In the genomic region with DNA sequence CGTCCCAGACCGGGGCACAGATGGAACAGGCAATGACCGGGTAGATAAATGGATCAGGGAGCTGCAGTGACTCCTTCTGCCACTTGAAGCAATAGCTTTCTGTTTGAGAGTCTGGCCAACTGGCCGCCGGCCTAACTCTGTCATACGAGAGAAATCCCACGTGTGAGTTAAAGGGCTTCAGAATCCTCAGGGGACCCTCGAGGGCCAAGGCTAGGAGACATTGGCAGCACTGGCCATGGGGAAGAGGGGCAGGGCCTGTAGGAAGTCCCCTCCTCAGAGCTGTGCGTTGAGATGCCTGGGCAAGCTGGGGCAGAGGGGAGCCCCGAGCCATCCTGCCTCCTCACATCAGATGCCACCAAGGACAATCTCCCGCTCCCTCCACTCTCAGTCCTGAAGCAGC, we compare ENCODE assay signal across 21 cellular contexts. TPM values are rescaled to one million over a fixed set of nuclear protein-coding genes. Genes with fewer than 3 reads are reported as not detected.
DNase-seq lines count a peak whose midpoint lies in the region; ATAC-seq, FAIRE-seq and TF ChIP-seq lines count a peak whose summit lies in the region.
"Had no signal": no experiment of that assay in that cellular context is flagged by ENCODE, and none has a peak within 500 bp of the region (broad histone marks: within the 10 kb centered on the region; RNA-seq: fewer than 3 reads in every experiment).

No MANE protein-coding gene starts in this region.

- H3K27me3 ChIP-seq in cardiac muscle cell = no peaks in the 10 kb centered on the region
- H3K27me3 ChIP-seq in right atrium auricular region = no peaks in the 10 kb centered on the region
- no peaks in the 10 kb centered on the region for H3K27me3 ChIP-seq in H1 (replicated peaks in 1 of 4; ENCODE audit: control insufficient read depth in 3 of 4, extremely low read depth in 1 of 4, insufficient read depth in 3 of 4, low read length in 3 of 4)
- no peaks in the 10 kb centered on the region for H3K27me3 ChIP-seq in naive thymus-derived CD4-positive, alpha-beta T cell (ENCODE audit: control insufficient read depth in 2 of 2, insufficient read depth in 2 of 2, low read length in 2 of 2)
- no peaks in the 10 kb centered on the region for H3K27me3 ChIP-seq in upper lobe of left lung
- no peaks in the 10 kb centered on the region for H3K27me3 ChIP-seq in MM.1S (replicated peaks; ENCODE audit: insufficient read depth, low read length)
- H3K27me3 ChIP-seq: SJSA1, stomach had no signal

- H3K27me3 Mint-ChIP-seq in naive thymus-derived CD4-positive, alpha-beta T cell = peaks cover 0 to 5% (median 0%) of the 10 kb centered on the region in 5 donors
- H3K27me3 Mint-ChIP-seq: naive B cell had no signal

- no peaks in the 10 kb centered on the region for H3K9me2 ChIP-seq in MM.1S (replicated peaks; ENCODE audit: insufficient read depth, low read length)

- no peak for TF ChIP-seq RAD21 in H1 (IDR thresholded peaks at IDR 0.05 in 1 of 2, conservative IDR thresholded peaks at IDR 0.05 in 1 of 2; ENCODE audit: low read depth in 2 of 2, low read length in 2 of 2)

- H2AFZ ChIP-seq in H1 (ENCODE audit: low read length) (no peak overlapping the region), MM.1S (ENCODE audit: low read length) (no peak overlapping the region)

- peak overlapping the region; percentile 81 for H3K27ac ChIP-seq in cardiac muscle cell
- no peak overlapping the region for H3K27ac ChIP-seq in right atrium auricular region
- no peak overlapping the region for H3K27ac ChIP-seq in H1 (ENCODE audit: low read depth, low read length)
- peak overlapping the region; percentile 64 for H3K27ac ChIP-seq in naive thymus-derived CD4-positive, alpha-beta T cell (ENCODE audit: low read depth, low read length)
- H3K27ac ChIP-seq in upper lobe of left lung = peak overlapping the region; percentile 37 to 78 (median 58)
- H3K27ac ChIP-seq in MM.1S (ENCODE audit: low read length) = no peak overlapping the region
- H3K27ac ChIP-seq: SJSA1 had no signal

- H3K14ac ChIP-seq in H1 (ENCODE audit: insufficient read length) = no peak overlapping the region

- ATAC-seq in naive thymus-derived CD4-positive, alpha-beta T cell = no peak
- no peak for ATAC-seq in upper lobe of left lung (ENCODE audit: low FRiP score in 2 of 2)
- no peak for ATAC-seq in GM21529 (IDR thresholded peaks at IDR 0.05; ENCODE audit: unreplicated experiment)
- ATAC-seq in HG02610 (IDR thresholded peaks at IDR 0.05; ENCODE audit: unreplicated experiment) = no peak

- no peak overlapping the region for H2BK12ac ChIP-seq in H1 (ENCODE audit: low read depth, low read length)

- H3K4me2 ChIP-seq in H1 (ENCODE audit: insufficient read depth in 1 of 2, low read depth in 2 of 2, low read length in 2 of 2) (no peak overlapping the region), MM.1S (ENCODE audit: low read depth, low read length) (no peak overlapping the region)

- peak overlapping the region in 7 of 10 donors; percentile 57 to 82 (median 81) for H3K4me3 Mint-ChIP-seq in naive thymus-derived CD4-positive, alpha-beta T cell
- H3K4me3 Mint-ChIP-seq: brain had no signal

- H3K79me2 ChIP-seq in H1 (ENCODE audit: control insufficient read depth in 1 of 2, insufficient read depth in 2 of 2, low read length in 2 of 2) (no peaks in the 10 kb centered on the region; a peak in 1 of 4 replicates), MM.1S (ENCODE audit: low read length) (peaks cover 9% of the 10 kb centered on the region; the same call in 1 of the 2 replicates)

- peak overlapping the region; percentile 80; the same call in 1 of the 2 replicates for H4K8ac ChIP-seq in H1 (ENCODE audit: extremely low read depth, insufficient read depth, low read length)

- H3K56ac ChIP-seq in H1 (replicated peaks; ENCODE audit: insufficient read length, low read depth, low read length) = no peak overlapping the region

- no peak overlapping the region for H3K4me3 ChIP-seq in cardiac muscle cell
- H3K4me3 ChIP-seq in right atrium auricular region = no peak overlapping the region
- no peak overlapping the region for H3K4me3 ChIP-seq in H1 (ENCODE audit: extremely low read depth in 1 of 4, insufficient read depth in 2 of 4, low read depth in 3 of 4, low read length in 4 of 4)
- no peak overlapping the region for H3K4me3 ChIP-seq in naive thymus-derived CD4-positive, alpha-beta T cell (ENCODE audit: low read length)
- H3K4me3 ChIP-seq in upper lobe of left lung = no peak overlapping the region
- no peak overlapping the region for H3K4me3 ChIP-seq in MM.1S (ENCODE audit: low read length)
- H3K4me3 ChIP-seq: SJSA1, skin epidermis, stomach had no signal

- H2AK5ac ChIP-seq in H1 (ENCODE audit: low read depth, low read length) = no peak overlapping the region

- peaks cover 2% of the 10 kb centered on the region; the same call in 1 of the 2 replicates for H3K23me2 ChIP-seq in H1 (ENCODE audit: low read depth, low read length)

- H3K9ac ChIP-seq in H1 (replicated peaks in 1 of 4; ENCODE audit: extremely low read depth in 1 of 4, low read depth in 3 of 4, low read length in 3 of 4) = no peak overlapping the region
- H3K9ac ChIP-seq in MM.1S (ENCODE audit: low read length) = no peak overlapping the region

- no peak overlapping the region for H4K5ac ChIP-seq in H1 (ENCODE audit: insufficient read length, low read depth, low read length)

- H3K79me1 ChIP-seq in H1 (ENCODE audit: low read depth, low read length) = no peaks in the 10 kb centered on the region

- H3K36me3 ChIP-seq in cardiac muscle cell = peaks cover 2% of the 10 kb centered on the region
- H3K36me3 ChIP-seq in right atrium auricular region = peaks cover 40% of the 10 kb centered on the region
- peaks cover 0 to 12% (median 9%) of the 10 kb centered on the region in 4 experiments; a peak in 5 of 8 replicates for H3K36me3 ChIP-seq in H1 (ENCODE audit: control insufficient read depth in 2 of 4, insufficient read depth in 4 of 4, low read length in 3 of 4)
- H3K36me3 ChIP-seq in naive thymus-derived CD4-positive, alpha-beta T cell (ENCODE audit: control insufficient read depth in 2 of 3, insufficient read depth in 3 of 3, low read length in 3 of 3) = no peaks in the 10 kb centered on the region
- peaks cover 0 to 29% (median 16%) of the 10 kb centered on the region in 4 donors for H3K36me3 ChIP-seq in upper lobe of left lung
- H3K36me3 ChIP-seq in MM.1S (replicated peaks; ENCODE audit: insufficient read depth, low read length) = no peaks in the 10 kb centered on the region

- WGBS in H1 (ENCODE audit: extremely low coverage in 1 of 2, insufficient coverage in 1 of 2, insufficient read length in 1 of 2, insufficient replicate concordance in 2 of 2, low coverage in 1 of 2, low lambda C conversion rate in 2 of 2, missing lambda C conversion rate in 1 of 2), 2 experiments = 88% methylated on average over 11 of the region's 11 CpGs; no CpG with 5 or more reads in 1 of the 2 experiments
- WGBS in upper lobe of left lung, 2 donors = 69 to 72% methylated on average over 8 to 11 of the region's 11 CpGs

- H2BK20ac ChIP-seq in H1 (ENCODE audit: low read length) = no peak overlapping the region

- peaks cover 20% of the 10 kb centered on the region for H3F3A ChIP-seq in MM.1S (ENCODE audit: insufficient read depth, low read length)

- DNase-seq in cardiac muscle cell (ENCODE audit: low read depth in 1 of 2, low spot score in 1 of 2) = no peak
- DNase-seq in right atrium auricular region (ENCODE audit: low spot score) = no peak
- no peak for DNase-seq in H1 (ENCODE audit: low read depth in 1 of 2, low spot score in 2 of 2)
- no peak for DNase-seq in naive thymus-derived CD4-positive, alpha-beta T cell
- DNase-seq in upper lobe of left lung = no peak
- no peak for DNase-seq in MM.1S
- DNase-seq: cortex of kidney; DMS79 treated with DMSO at 0.1 percent for 48 hours; foreskin fibroblast; HCEC 1CT; NCI-H187 treated with DMSO at 0.1 percent for 48 hours; NCI-H345; stimulated activated CD4-positive, alpha-beta T cell treated with anti-CD3 and anti-CD28 coated beads, Interleukin-2, amount 100 ng/mL, for 48 hours; stomach; trophoblast cell had no signal

- POLR2A ChIA-PET in H1 (lab: Charles Lee; ENCODE audit: partially characterized antibody) = interaction anchor here (1.2 to 1.6 kb wide), 2 partner anchors 13 to 19 kb away, joined by 3 to 4 read pairs; no protein-coding TSS in a partner anchor
- POLR2A ChIA-PET in naive thymus-derived CD4-positive, alpha-beta T cell (lab: Charles Lee) = interaction anchor here (0.9 to 35.0 kb wide), 5 partner anchors 10 to 160 kb away, joined by 4 to 4370 read pairs (median 18); a partner anchor contains a TSS

- no peak overlapping the region for H4K91ac ChIP-seq in H1 (replicated peaks; ENCODE audit: insufficient read length, low read length)

- TF ChIP-seq EP300 in H1 (IDR thresholded peaks at IDR 0.05; ENCODE audit: borderline replicate concordance in 1 of 2, low read depth in 2 of 2, low read length in 2 of 2) = no peak
- no peak for TF ChIP-seq EP300 in upper lobe of left lung (IDR thresholded peaks at IDR 0.05)

- no peaks in the 10 kb centered on the region for H3K9me3 Mint-ChIP-seq in naive thymus-derived CD4-positive, alpha-beta T cell
- H3K9me3 Mint-ChIP-seq: brain, naive B cell had no signal

- H3K9me3 ChIP-seq in cardiac muscle cell (ENCODE audit: low read depth) (no peaks in the 10 kb centered on the region), right atrium auricular region (no peaks in the 10 kb centered on the region), H1 (ENCODE audit: insufficient read depth in 2 of 2, low read depth in 1 of 2, low read length in 1 of 2) (no peaks in the 10 kb centered on the region), upper lobe of left lung (no peaks in the 10 kb centered on the region), MM.1S (replicated peaks; ENCODE audit: insufficient read depth, low read length) (no peaks in the 10 kb centered on the region)
- no peaks in the 10 kb centered on the region for H3K9me3 ChIP-seq in naive thymus-derived CD4-positive, alpha-beta T cell (ENCODE audit: control insufficient read depth in 2 of 3, low read length in 3 of 3)
- H3K9me3 ChIP-seq: SJSA1, stomach had no signal

- no peak overlapping the region for H3K23ac ChIP-seq in H1 (ENCODE audit: insufficient read length)

- peaks cover 0 to 38% (median 4%) of the 10 kb centered on the region in 5 donors for H3K36me3 Mint-ChIP-seq in naive thymus-derived CD4-positive, alpha-beta T cell

- peak overlapping the region in 3 of 9 donors; percentile 92 to 99 (median 93) for H3K27ac Mint-ChIP-seq in naive thymus-derived CD4-positive, alpha-beta T cell

- no peak overlapping the region; the same call in 1 of the 2 replicates for H2BK5ac ChIP-seq in H1 (ENCODE audit: low read depth, low read length)

- no peak overlapping the region for H3K18ac ChIP-seq in H1 (ENCODE audit: extremely low read depth, low read length)

- CTCF ChIA-PET in H1 (lab: Charles Lee; ENCODE audit: partially characterized antibody) = interaction anchor here (0.8 to 5.2 kb wide), 24 partner anchors 10 to 258 kb away, joined by 3 to 38 read pairs (median 5); no protein-coding TSS in a partner anchor
- CTCF ChIA-PET in naive thymus-derived CD4-positive, alpha-beta T cell (lab: Charles Lee) = interaction anchor here (0.9 to 2.5 kb wide), 10 partner anchors 9 to 131 kb away, joined by 3 to 16 read pairs (median 4); no protein-coding TSS in a partner anchor

- intact Hi-C loops in naive thymus-derived CD4-positive, alpha-beta T cell (cut with micrococcal nuclease) = no loop called here

- H3K4ac ChIP-seq in H1 (replicated peaks; ENCODE audit: insufficient read length, low read depth, low read length) = no peak overlapping the region

- H2BK120ac ChIP-seq in H1 (replicated peaks; ENCODE audit: low read depth, low read length) = no peak overlapping the region

- H3K4me1 Mint-ChIP-seq in naive thymus-derived CD4-positive, alpha-beta T cell = peaks cover 12 to 90% (median 63%) of the 10 kb centered on the region in 7 donors
- H3K4me1 Mint-ChIP-seq: brain had no signal

- H4K20me1 ChIP-seq in H1 (replicated peaks in 1 of 2; ENCODE audit: control insufficient read depth in 1 of 2, insufficient read depth in 2 of 2, low read length in 2 of 2) (peaks cover 6 to 16% of the 10 kb centered on the region in 2 experiments), MM.1S (ENCODE audit: insufficient read depth, low read length) (no peaks in the 10 kb centered on the region)

- H3K4me1 ChIP-seq in cardiac muscle cell (ENCODE audit: low read depth) (peaks cover 17% of the 10 kb centered on the region), right atrium auricular region (peaks cover 0 to 33% of the 10 kb centered on the region in 2 donors), H1 (replicated peaks in 1 of 4; ENCODE audit: control insufficient read depth in 3 of 4, insufficient read depth in 4 of 4, low read length in 3 of 4) (no peaks in the 10 kb centered on the region), upper lobe of left lung (peaks cover 35 to 56% (median 50%) of the 10 kb centered on the region in 4 donors), MM.1S (ENCODE audit: low read length) (peaks cover 24% of the 10 kb centered on the region)
- H3K4me1 ChIP-seq in naive thymus-derived CD4-positive, alpha-beta T cell (ENCODE audit: control insufficient read depth in 2 of 2, insufficient read depth in 2 of 2, low read length in 2 of 2) = peaks cover 72 to 88% of the 10 kb centered on the region in 2 donors

- no peak for FAIRE-seq in H1 (lab: Jason Lieb, UNC)

- no peak for TF ChIP-seq CTCF in cardiac muscle cell (IDR thresholded peaks at IDR 0.05; ENCODE audit: low read depth, low read length)
- no peak for TF ChIP-seq CTCF in right atrium auricular region (IDR thresholded peaks at IDR 0.05)
- TF ChIP-seq CTCF in H1 (IDR thresholded peaks at IDR 0.05; ENCODE audit: control extremely low read depth in 1 of 3, insufficient read depth in 1 of 3, low read depth in 1 of 3, low read length in 3 of 3) = no peak
- TF ChIP-seq CTCF in upper lobe of left lung (IDR thresholded peaks at IDR 0.05) = no peak
- TF ChIP-seq CTCF in MM.1S (IDR thresholded peaks at IDR 0.05; ENCODE audit: low read length) = no peak

- H2BK15ac ChIP-seq in H1 (ENCODE audit: low read length) = no peak overlapping the region

- TF ChIP-seq POLR2A in H1 (IDR thresholded peaks at IDR 0.05; ENCODE audit: control extremely low read depth in 1 of 2, low read depth in 2 of 2, low read length in 2 of 2) = no peak
- TF ChIP-seq POLR2A in upper lobe of left lung (IDR thresholded peaks at IDR 0.05) = no peak

RNA-seq across cellular contexts. Expression of a gene that starts 51.6 kb away (rescaled TPM):
- total RNA-seq in cardiac muscle cell (7.8 and 13.4 TPM in 2 replicates), right atrium auricular region (10 to 100 TPM; 40.9 to 82.3 TPM), upper lobe of left lung (100 to 1,000 TPM in 2 of 6 donors, 10 to 100 TPM in 4; 26.2 to 298 (median 75.8) TPM)
- polyA plus RNA-seq in cardiac muscle cell (10.9 and 12.1 TPM in 2 replicates), H1 (2011; rRNA removed) (0.11 and 0.33 TPM in 2 replicates)
- total RNA-seq in H1 (2021; fragmentation: NEBNext Ultra II Directional; extraction: Animal tissue kit (Norgen Biotek cat#: 25700)) = 0.19 and 0.52 TPM in 2 replicates
- polyA plus RNA-seq in H1 (2011; cell fraction: cytosol; rRNA removed) = not detected
- 0.27 TPM for polyA plus RNA-seq in H1 (2011; cell fraction: nucleus; rRNA removed)
- 0.17 to 0.43 TPM (median 0.22 TPM) in 3 of 4 replicates, not detected in the other for polyA plus RNA-seq in H1 (2012, experiment 1 of 2)
- 0.35 TPM for polyA plus RNA-seq in H1 (2012, experiment 2 of 2)
- polyA plus RNA-seq in H1 (2013, experiment 1 of 2) = 0.32 TPM
- 0.31 TPM for polyA plus RNA-seq in H1 (2013, experiment 2 of 2)
- polyA minus RNA-seq in H1 (2011; rRNA and poly(A)+ RNA removed) = not detected in 2 replicates
- polyA minus RNA-seq in H1 (2011; cell fraction: cytosol; rRNA and poly(A)+ RNA removed) = not detected
- 0.50 TPM for polyA minus RNA-seq in H1 (2011; cell fraction: nucleus; rRNA and poly(A)+ RNA removed)
- 100 to 1,000 TPM; 195 to 630 (median 466) TPM for total RNA-seq in naive thymus-derived CD4-positive, alpha-beta T cell
- polyA plus RNA-seq in naive thymus-derived CD4-positive, alpha-beta T cell = 100 to 1,000 TPM; 119 to 149 TPM

Comparison
In these comparisons a context has a peak if more than half of its experiments do, and no peak if none do; other contexts are left out.
1. H3K27ac ChIP-seq: peak in cardiac muscle cell (single experiment), naive thymus-derived CD4-positive, alpha-beta T cell (single experiment) and upper lobe of left lung (4 of 4); none in right atrium auricular region (0 of 2), H1 (single experiment) and MM.1S (single experiment).